ENCODE assay signal across 16 cellular contexts in the genomic region with DNA sequence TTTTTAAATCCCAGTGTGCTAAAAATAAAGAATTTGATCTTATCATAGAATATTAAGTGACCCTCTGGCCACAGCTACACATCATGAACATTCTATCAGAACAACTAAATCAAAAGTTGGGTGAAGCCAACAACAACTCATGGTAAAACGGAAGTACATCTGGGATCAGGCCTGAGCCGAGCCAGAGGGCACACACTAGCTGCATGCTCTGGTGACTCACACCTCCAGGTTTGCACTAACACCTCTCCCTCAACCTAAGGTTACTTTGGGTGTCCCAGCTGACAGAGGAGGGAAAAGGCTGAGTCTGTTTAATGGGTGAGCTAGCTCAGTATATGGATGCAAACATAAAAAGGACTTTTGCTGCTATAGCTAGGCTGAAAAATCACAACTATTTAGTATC.
"Had no signal": no experiment of that assay in that cellular context is flagged by ENCODE, and none has a peak within 500 bp of the region (broad histone marks: within the 10 kb centered on the region; RNA-seq: fewer than 3 reads in every experiment).

No MANE protein-coding gene starts in this region.

- FAIRE-seq: astrocyte, kidney had no signal

- H3K4me1 ChIP-seq: left ventricle myocardium inferior had no signal

- H3K27me3 Mint-ChIP-seq: activated naive CD8-positive, alpha-beta T cell treated with anti-CD3 and anti-CD28 coated beads, Interleukin-2, amount 50 U/mL, for 24 hours; type B pancreatic cell had no signal

- H3K27me3 ChIP-seq: heart right ventricle, ovary, suprapubic skin had no signal

- H3K4me3 Mint-ChIP-seq: activated CD8-positive, alpha-beta T cell treated with anti-CD3 and anti-CD28 coated beads for 36 hours; activated naive CD8-positive, alpha-beta T cell treated with anti-CD3 and anti-CD28 coated beads, Interleukin-2, amount 50 U/mL, for 24 hours; nephron progenitor cell; type B pancreatic cell had no signal

- H3K4me3 ChIP-seq: heart right ventricle, left ventricle myocardium inferior, ovary, suprapubic skin had no signal

- H3K4me1 Mint-ChIP-seq: activated naive CD8-positive, alpha-beta T cell treated with anti-CD3 and anti-CD28 coated beads, Interleukin-2, amount 50 U/mL, for 24 hours had no signal

- H3K27ac Mint-ChIP-seq: activated CD8-positive, alpha-beta T cell treated with anti-CD3 and anti-CD28 coated beads for 36 hours; activated naive CD8-positive, alpha-beta T cell treated with anti-CD3 and anti-CD28 coated beads, Interleukin-2, amount 50 U/mL, for 24 hours; nephron progenitor cell; type B pancreatic cell had no signal

- H3K36me3 Mint-ChIP-seq: type B pancreatic cell had no signal

- ATAC-seq: activated CD8-positive, alpha-beta T cell treated with anti-CD3 and anti-CD28 coated beads for 36 hours; activated naive CD8-positive, alpha-beta T cell treated with anti-CD3 and anti-CD28 coated beads, Interleukin-2, amount 50 U/mL, for 24 hours; heart right ventricle; stimulated activated naive CD8-positive, alpha-beta T cell treated with anti-CD3 and anti-CD28 coated beads, Interleukin-15, Interleukin-2, amounts not matched to agents 100 U/mL and 50 U/mL, for 24 hours had no signal

- DNase-seq: activated CD8-positive, alpha-beta memory T cell treated with anti-CD3 and anti-CD28 coated beads, Interleukin-2, amount 50 U/mL, for 4 hours; activated CD8-positive, alpha-beta T cell treated with anti-CD3 and anti-CD28 coated beads for 36 hours; activated naive CD4-positive, alpha-beta T cell treated with Interleukin-2 at 50 U/mL for 16 hours; activated naive CD8-positive, alpha-beta T cell treated with anti-CD3 and anti-CD28 coated beads, Interleukin-2, amount 50 U/mL, for 24 hours; heart right ventricle; kidney; left ventricle myocardium inferior; mesendoderm; nephron progenitor cell; ovary; stimulated activated CD4-positive, alpha-beta T cell treated with anti-CD3 and anti-CD28 coated beads, Interleukin-2, amount 100 ng/mL, for 48 hours; stimulated activated naive CD8-positive, alpha-beta T cell treated with anti-CD3 and anti-CD28 coated beads, Interleukin-15, Interleukin-2, amounts not matched to agents 100 U/mL and 50 U/mL, for 24 hours; T-helper 9 cell had no signal

- H3K9me3 Mint-ChIP-seq: activated CD8-positive, alpha-beta T cell treated with anti-CD3 and anti-CD28 coated beads for 36 hours; activated naive CD8-positive, alpha-beta T cell treated with anti-CD3 and anti-CD28 coated beads, Interleukin-2, amount 50 U/mL, for 24 hours; nephron progenitor cell; type B pancreatic cell had no signal

- H3K36me3 ChIP-seq: heart right ventricle, left ventricle myocardium inferior, ovary, suprapubic skin had no signal

- H3K9me3 ChIP-seq: heart right ventricle, left ventricle myocardium inferior, ovary, suprapubic skin had no signal

- H3K27ac ChIP-seq: heart right ventricle, left ventricle myocardium inferior, ovary, suprapubic skin had no signal
